Comparison of ENCODE assay signal across 1 cellular context in genomic region chr2:205885492-205886099, GRCh38.
A peak's percentile ranks its signal among the peaks of the same experiment; 100 is the strongest.
TF ChIP-seq lines count a peak whose summit lies in the region.

No MANE protein-coding gene starts in this region.

TF ChIP-seq in HepG2, 621 proteins besides CTCF, POLR2A, EP300 and RAD21 (continued from another document and continues in another):
- TF ChIP-seq PATZ1 (CRISPR knock-in tag; IDR thresholded peaks at IDR 0.05) (0 out of 2 replicates have a peak, but pooled peaks have one; percentile 21), CERS6 (CRISPR knock-in tag; IDR thresholded peaks at IDR 0.05) (no peak), SALL1 (CRISPR knock-in tag; IDR thresholded peaks at IDR 0.05) (peak; percentile 70), CREB3 (CRISPR knock-in tag; IDR thresholded peaks at IDR 0.05) (no peak), ZNF432 (CRISPR knock-in tag; IDR thresholded peaks at IDR 0.05; ENCODE audit: borderline replicate concordance) (no peak), NFYC (CRISPR knock-in tag; IDR thresholded peaks at IDR 0.05) (no peak), HOXA3 (CRISPR knock-in tag; IDR thresholded peaks at IDR 0.05) (peak; percentile 48; the same call in 1 of the 2 replicates), ZNF550 (CRISPR knock-in tag; IDR thresholded peaks at IDR 0.05; ENCODE audit: borderline replicate concordance) (0 out of 2 replicates have a peak, but pooled peaks have one; percentile 32), ZNF850 (CRISPR knock-in tag; conservative IDR thresholded peaks at IDR 0.05) (no peak), KLF16 (CRISPR knock-in tag; IDR thresholded peaks at IDR 0.05) (no peak), XRCC5 (optimal IDR thresholded peaks at IDR 0.05; ENCODE audit: low read length) (peak; percentile 89), ZSCAN21 (CRISPR knock-in tag; IDR thresholded peaks at IDR 0.05; ENCODE audit: borderline replicate concordance) (0 out of 2 replicates have a peak, but pooled peaks have one; percentile 50), GABPA (IDR thresholded peaks at IDR 0.05; ENCODE audit: low read depth, low read length) (no peak), GABPA (CRISPR knock-in tag; IDR thresholded peaks at IDR 0.05; ENCODE audit: low read depth) (no peak), ERF (CRISPR knock-in tag; IDR thresholded peaks at IDR 0.05) (peak; percentile 44; the same call in 1 of the 2 replicates), FOXO4 (CRISPR knock-in tag; conservative IDR thresholded peaks at IDR 0.05) (0 out of 2 replicates have a peak, but pooled peaks have one; percentile 66), MTERF4 (CRISPR knock-in tag; IDR thresholded peaks at IDR 0.05) (peak; percentile 66; the same call in 1 of the 2 replicates), CBX1 (IDR thresholded peaks at IDR 0.05; ENCODE audit: low read depth) (peak; percentile 63), ZNF574 (CRISPR knock-in tag; IDR thresholded peaks at IDR 0.05) (peak; percentile 79), GPN1 (CRISPR knock-in tag; IDR thresholded peaks at IDR 0.05; ENCODE audit: borderline replicate concordance) (no peak), SOX6 (IDR thresholded peaks at IDR 0.05) (no peak), SOX6 (CRISPR knock-in tag; IDR thresholded peaks at IDR 0.05) (peak; percentile 25; the same call in 1 of the 2 replicates), ZFP41 (CRISPR knock-in tag; IDR thresholded peaks at IDR 0.05; ENCODE audit: borderline replicate concordance) (peak; percentile 93), ARID4A (CRISPR knock-in tag; IDR thresholded peaks at IDR 0.05; ENCODE audit: borderline replicate concordance) (peak; percentile 33; the same call in 1 of the 2 replicates), SRSF1 (optimal IDR thresholded peaks at IDR 0.05; ENCODE audit: low read depth, low read length) (peak; percentile 65), ZNF3 (CRISPR knock-in tag; IDR thresholded peaks at IDR 0.05) (no peak), SNAPC4 (CRISPR knock-in tag; IDR thresholded peaks at IDR 0.05) (no peak), RFXAP (CRISPR knock-in tag; IDR thresholded peaks at IDR 0.05; ENCODE audit: borderline replicate concordance) (peak; percentile 65; the same call in 1 of the 2 replicates), ZNF619 (CRISPR knock-in tag; IDR thresholded peaks at IDR 0.05) (peak; percentile 96), TRAFD1 (CRISPR knock-in tag; IDR thresholded peaks at IDR 0.05; ENCODE audit: borderline replicate concordance) (no peak), CENPT (CRISPR knock-in tag; IDR thresholded peaks at IDR 0.05; ENCODE audit: low read depth) (no peak), CSRNP1 (CRISPR knock-in tag; IDR thresholded peaks at IDR 0.05) (peak; percentile 19; the same call in 1 of the 2 replicates), KDM5B (CRISPR knock-in tag; IDR thresholded peaks at IDR 0.05; ENCODE audit: borderline replicate concordance) (peak; percentile 74; the same call in 1 of the 2 replicates)
